In genomic region chr1:204619721-204620120, GRCh38 we compare ENCODE assay signal across 27 cellular contexts.
DNase-seq lines count a peak whose midpoint lies in the region; TF ChIP-seq lines count a peak whose summit lies in the region.
"Had no signal": no experiment of that assay in that cellular context is flagged by ENCODE, and none has a peak within 500 bp of the region (broad histone marks: within the 10 kb centered on the region; RNA-seq: fewer than 3 reads in every experiment).

No MANE protein-coding gene starts in this region.

- H3K27me3 Mint-ChIP-seq in neural crest cell (ENCODE audit: low read depth): no peaks in the 10 kb centered on the region
- H3K27me3 Mint-ChIP-seq: activated B cell treated with CpG ODN at 0.5 μM for 24 hours; activated naive CD8-positive, alpha-beta T cell treated with anti-CD3 and anti-CD28 coated beads, Interleukin-2, amount 10 ng/mL, durations not matched to agents 7 days and 5 days had no signal

- H3K4me1 Mint-ChIP-seq in neural crest cell: peaks cover 22% of the 10 kb centered on the region
- H3K4me1 Mint-ChIP-seq: activated B cell treated with CpG ODN at 0.5 μM for 24 hours; CD8-positive, alpha-beta memory T cell had no signal

- H3K4me3 Mint-ChIP-seq in neural crest cell: no peak overlapping the region
- H3K4me3 Mint-ChIP-seq: activated B cell treated with CpG ODN at 0.5 μM for 24 hours; activated naive CD8-positive, alpha-beta T cell treated with anti-CD3 and anti-CD28 coated beads, Interleukin-2, amount 10 ng/mL, durations not matched to agents 7 days and 5 days; CD8-positive, alpha-beta memory T cell; T-helper 2 cell treated with Interferon-gamma antibody and Interleukin-4, amounts not matched to agents 5 μg/mL and 100 μg/mL, for 36 hours; type B pancreatic cell had no signal

- H3K27ac Mint-ChIP-seq in neural crest cell (ENCODE audit: unreplicated experiment): no peak overlapping the region
- H3K27ac Mint-ChIP-seq: activated B cell treated with CpG ODN at 0.5 μM for 24 hours; activated naive CD8-positive, alpha-beta T cell treated with anti-CD3 and anti-CD28 coated beads, Interleukin-2, amount 10 ng/mL, durations not matched to agents 7 days and 5 days; activated T-helper 2 cell treated with anti-CD3 and anti-CD28 coated beads, Interferon-gamma antibody, Interleukin-2, Interleukin-4, amounts not matched to agents 10 μg/mL and 5 μg/mL and 100 μg/mL, durations not matched to agents 14 hours and 24 hours and 36 hours; T-helper 2 cell treated with Interferon-gamma antibody and Interleukin-4, amounts not matched to agents 5 μg/mL and 100 μg/mL, for 36 hours; type B pancreatic cell had no signal

- TF ChIP-seq CTCF in neural crest cell (conservative IDR thresholded peaks at IDR 0.05): peak; percentile 22

- DNase-seq in DMS53 treated with DMSO at 0.1 percent for 48 hours (lab: John Stamatoyannopoulos, UW; ENCODE audit: unreplicated experiment): peak; percentile 8
- peak; percentile 47 for DNase-seq in H7
- DNase-seq in caudate nucleus (lab: John Stamatoyannopoulos, UW): no peak
- no peak for DNase-seq in neural crest cell (ENCODE audit: low read depth, low spot score)
- DNase-seq in effector memory CD4-positive, alpha-beta T cell: no peak
- no peak for DNase-seq in T-helper 9 cell
- DNase-seq in DMS79 treated with DMSO at 0.1 percent for 48 hours (lab: John Stamatoyannopoulos, UW): no peak
- DNase-seq in midbrain (lab: John Stamatoyannopoulos, UW): no peak
- DNase-seq: activated B cell treated with CpG ODN at 0.5 μM for 24 hours; activated CD4-positive, alpha-beta T cell treated with anti-CD3 and anti-CD28 coated beads, Interleukin-2, amount 50 U/mL, for 4 hours; activated CD8-positive, alpha-beta memory T cell treated with anti-CD3 and anti-CD28 coated beads, Interleukin-2, amount 50 U/mL, for 48 hours; activated naive CD8-positive, alpha-beta T cell treated with anti-CD3 and anti-CD28 coated beads, Interleukin-2, amount 10 ng/mL, durations not matched to agents 7 days and 5 days; CD8-positive, alpha-beta memory T cell; cerebellar nuclear complex; effector CD4-positive, alpha-beta T cell; kidney glomerular epithelial cell; NCI-H2029 treated with DMSO at 0.1 percent for 48 hours; NCI-H446 treated with DMSO at 0.1 percent for 48 hours; right lobe of liver; RPMI8226 had no signal

- no peaks in the 10 kb centered on the region for H3K36me3 ChIP-seq in H7 (replicated peaks; ENCODE audit: control insufficient read depth, insufficient read depth, low read length)
- H3K36me3 ChIP-seq in effector memory CD4-positive, alpha-beta T cell (ENCODE audit: control insufficient read depth, insufficient read depth, low read length): no peaks in the 10 kb centered on the region
- H3K36me3 ChIP-seq: pancreas, right lobe of liver had no signal

- H3K4me3 ChIP-seq in H7 (ENCODE audit: insufficient read depth, low read depth, low read length): no peak overlapping the region
- H3K4me3 ChIP-seq in effector memory CD4-positive, alpha-beta T cell (ENCODE audit: insufficient read depth, low read depth, low read length, poor library complexity, severe bottlenecking): no peak overlapping the region
- H3K4me3 ChIP-seq: esophagus muscularis mucosa, gastroesophageal sphincter, pancreas, right lobe of liver had no signal

- no peaks in the 10 kb centered on the region for H3K4me1 ChIP-seq in effector memory CD4-positive, alpha-beta T cell (ENCODE audit: control insufficient read depth, insufficient read depth, low read length, poor library complexity, severe bottlenecking)
- H3K4me1 ChIP-seq: pancreas, right lobe of liver had no signal

- no peaks in the 10 kb centered on the region; the same call in 1 of the 2 replicates for H3K27me3 ChIP-seq in H7 (ENCODE audit: control insufficient read depth, insufficient read depth, low read length)
- H3K27me3 ChIP-seq in effector memory CD4-positive, alpha-beta T cell (replicated peaks; ENCODE audit: control insufficient read depth, insufficient read depth, low read length, poor library complexity, severe bottlenecking): no peaks in the 10 kb centered on the region
- H3K27me3 ChIP-seq: esophagus muscularis mucosa, gastroesophageal sphincter, pancreas, right lobe of liver had no signal

- H3K27ac ChIP-seq in caudate nucleus (ENCODE audit: low read depth, low read length): peak overlapping the region; percentile 59
- no peak overlapping the region for H3K27ac ChIP-seq in effector memory CD4-positive, alpha-beta T cell (ENCODE audit: insufficient read depth, low read length, poor library complexity, severe bottlenecking)
- H3K27ac ChIP-seq: esophagus muscularis mucosa, gastroesophageal sphincter, KMS-11, pancreas, right lobe of liver had no signal

- no peaks in the 10 kb centered on the region for H3K36me3 Mint-ChIP-seq in neural crest cell (ENCODE audit: low read depth)
- H3K36me3 Mint-ChIP-seq: activated naive CD8-positive, alpha-beta T cell treated with anti-CD3 and anti-CD28 coated beads, Interleukin-2, amount 10 ng/mL, durations not matched to agents 7 days and 5 days; type B pancreatic cell had no signal

- H3K9me3 Mint-ChIP-seq in neural crest cell: no peaks in the 10 kb centered on the region
- H3K9me3 Mint-ChIP-seq: activated B cell treated with CpG ODN at 0.5 μM for 24 hours; activated naive CD8-positive, alpha-beta T cell treated with anti-CD3 and anti-CD28 coated beads, Interleukin-2, amount 10 ng/mL, durations not matched to agents 7 days and 5 days; activated T-helper 2 cell treated with anti-CD3 and anti-CD28 coated beads, Interferon-gamma antibody, Interleukin-2, Interleukin-4, amounts not matched to agents 10 μg/mL and 5 μg/mL and 100 μg/mL, durations not matched to agents 14 hours and 24 hours and 36 hours; CD8-positive, alpha-beta memory T cell; T-helper 2 cell treated with Interferon-gamma antibody and Interleukin-4, amounts not matched to agents 5 μg/mL and 100 μg/mL, for 36 hours; type B pancreatic cell had no signal

- no peaks in the 10 kb centered on the region for H3K9me3 ChIP-seq in effector memory CD4-positive, alpha-beta T cell (ENCODE audit: control insufficient read depth, low read length)
- H3K9me3 ChIP-seq: esophagus muscularis mucosa, gastroesophageal sphincter, pancreas, right lobe of liver had no signal

Comparison
In these comparisons a context has a peak if more than half of its experiments do, and no peak if none do; other contexts are left out.
1. DNase-seq: peak in DMS53 treated with DMSO at 0.1 percent for 48 hours (single experiment) and H7 (single experiment); none in caudate nucleus (0 of 61), neural crest cell (single experiment), effector memory CD4-positive, alpha-beta T cell (0 of 3), T-helper 9 cell (single experiment), DMS79 treated with DMSO at 0.1 percent for 48 hours (single experiment) and midbrain (single experiment).